1 cellular context compared by ENCODE assay signal in the genomic region with DNA sequence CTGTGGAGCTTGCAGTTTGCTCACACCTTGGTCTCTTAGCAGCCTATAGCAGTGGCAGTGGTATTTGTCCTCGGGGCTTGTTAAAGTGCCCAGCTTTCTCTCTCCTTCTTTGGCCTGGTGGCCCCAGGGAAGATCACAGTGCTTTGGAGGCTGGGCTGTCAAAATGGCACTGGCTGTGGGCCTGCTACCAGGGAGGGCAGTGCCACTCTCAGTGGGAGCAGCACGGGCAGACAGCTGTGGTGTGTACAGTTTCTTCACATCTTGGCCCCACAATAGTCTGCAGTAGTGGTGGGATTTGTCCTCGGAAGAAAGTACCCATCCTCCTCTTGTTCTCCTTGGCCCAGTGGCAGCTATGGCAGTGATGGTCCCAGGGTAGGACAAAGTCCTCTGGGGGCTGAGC.
TF ChIP-seq lines count a peak whose summit lies in the region.

No MANE protein-coding gene starts in this region.

TF ChIP-seq in IMR-90, 13 proteins besides CTCF, POLR2A, EP300 and RAD21:
- TF ChIP-seq, protein P1, sequence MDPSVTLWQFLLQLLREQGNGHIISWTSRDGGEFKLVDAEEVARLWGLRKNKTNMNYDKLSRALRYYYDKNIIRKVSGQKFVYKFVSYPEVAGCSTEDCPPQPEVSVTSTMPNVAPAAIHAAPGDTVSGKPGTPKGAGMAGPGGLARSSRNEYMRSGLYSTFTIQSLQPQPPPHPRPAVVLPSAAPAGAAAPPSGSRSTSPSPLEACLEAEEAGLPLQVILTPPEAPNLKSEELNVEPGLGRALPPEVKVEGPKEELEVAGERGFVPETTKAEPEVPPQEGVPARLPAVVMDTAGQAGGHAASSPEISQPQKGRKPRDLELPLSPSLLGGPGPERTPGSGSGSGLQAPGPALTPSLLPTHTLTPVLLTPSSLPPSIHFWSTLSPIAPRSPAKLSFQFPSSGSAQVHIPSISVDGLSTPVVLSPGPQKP (IDR thresholded peaks at IDR 0.05; ENCODE audit: borderline replicate concordance, low read depth, low read length): no peak
- TF ChIP-seq MXI1 (IDR thresholded peaks at IDR 0.05; ENCODE audit: borderline replicate concordance, low read depth, low read length) (no peak), RFX5 (IDR thresholded peaks at IDR 0.05; ENCODE audit: low read depth, low read length) (no peak), FOS (IDR thresholded peaks at IDR 0.05; ENCODE audit: low read depth, low read length) (no peak), MAZ (IDR thresholded peaks at IDR 0.05; ENCODE audit: borderline replicate concordance, low read depth, low read length) (no peak), USF2 (IDR thresholded peaks at IDR 0.05; ENCODE audit: low read depth, low read length) (no peak), BHLHE40 (IDR thresholded peaks at IDR 0.05; ENCODE audit: low read depth, low read length) (no peak), MAFK (IDR thresholded peaks at IDR 0.05; ENCODE audit: low read depth, low read length) (no peak), SMC3 (IDR thresholded peaks at IDR 0.05; ENCODE audit: low read depth, low read length) (no peak), NFE2L2 (IDR thresholded peaks at IDR 0.05; ENCODE audit: low read depth, low read length) (no peak), RCOR1 (IDR thresholded peaks at IDR 0.05; ENCODE audit: insufficient replicate concordance, low read length) (no peak), CHD1 (IDR thresholded peaks at IDR 0.05; ENCODE audit: low read depth, low read length) (no peak)
TF ChIP-seq in IMR-90: peak in this region for 0.
